ENCODE assay signal across 8 cellular contexts in the genomic region with DNA sequence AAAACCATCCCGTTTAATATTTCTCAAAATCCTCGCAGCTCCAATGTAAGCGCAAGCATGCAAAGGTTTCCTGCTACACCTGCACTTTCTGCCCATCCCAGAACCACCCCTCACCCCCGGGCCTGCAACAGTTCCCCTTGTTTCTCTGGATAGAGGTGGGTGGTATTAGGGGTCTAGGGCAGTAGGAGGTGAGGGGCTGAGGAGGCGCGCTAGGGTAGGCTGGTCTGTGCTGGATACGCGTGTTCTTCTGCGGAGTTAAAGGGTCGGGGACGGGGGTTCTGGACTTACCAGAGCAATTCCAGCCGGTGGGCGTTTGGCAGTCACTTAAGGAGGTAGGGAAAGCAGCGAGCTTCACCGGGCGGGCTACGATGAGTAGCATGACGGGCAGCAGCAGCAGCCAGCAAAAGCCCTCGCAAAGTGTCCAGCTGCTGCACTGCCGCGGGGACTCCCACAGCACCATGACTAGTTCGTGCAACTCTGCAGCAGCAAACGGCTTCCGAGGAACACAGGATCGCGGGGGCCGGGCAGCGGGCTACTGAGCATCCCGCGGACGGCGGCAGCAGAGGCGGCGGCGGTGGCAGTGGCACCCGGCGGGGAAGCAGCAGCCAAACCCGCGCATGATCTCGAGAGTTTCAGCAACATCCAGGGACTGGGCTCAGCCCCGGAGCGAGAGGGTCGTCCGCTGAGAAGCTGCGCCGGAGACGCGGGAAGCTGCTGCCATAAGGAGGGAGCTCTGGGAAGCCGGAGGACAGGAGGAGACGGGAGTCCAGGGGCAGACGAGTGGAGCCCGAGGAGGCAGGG. TPM values are rescaled to one million over a fixed set of nuclear protein-coding genes. Genes with fewer than 3 reads are reported as not detected.
DNase-seq lines count a peak whose midpoint lies in the region; ATAC-seq and TF ChIP-seq lines count a peak whose summit lies in the region.

No MANE protein-coding gene starts in this region.

- intact Hi-C loops in activated naive CD4-positive, alpha-beta T cell treated with anti-CD3 and anti-CD28 coated beads for 36 hours (cut with micrococcal nuclease): no loop called here

- H3K36me3 Mint-ChIP-seq in activated naive CD4-positive, alpha-beta T cell treated with anti-CD3 and anti-CD28 coated beads for 36 hours (ENCODE audit: low read depth): no peaks in the 10 kb centered on the region

- CTCF ChIA-PET in activated naive CD4-positive, alpha-beta T cell treated with anti-CD3 and anti-CD28 coated beads for 36 hours (lab: Charles Lee): interaction anchor here (0.7 to 3.6 kb wide), 2 partner anchors 32 to 640 kb away, joined by 3 to 14 read pairs; no protein-coding TSS in a partner anchor

- no peaks in the 10 kb centered on the region for H3K9me3 ChIP-seq in MG63
- no peaks in the 10 kb centered on the region for H3K9me3 ChIP-seq in cardiac muscle cell (ENCODE audit: low read depth)

- H3K4me1 Mint-ChIP-seq in activated naive CD4-positive, alpha-beta T cell treated with anti-CD3 and anti-CD28 coated beads for 36 hours (ENCODE audit: low read depth): peaks cover 26% of the 10 kb centered on the region

- no peaks in the 10 kb centered on the region for H3K9me3 Mint-ChIP-seq in activated naive CD4-positive, alpha-beta T cell treated with anti-CD3 and anti-CD28 coated beads for 36 hours

- peak overlapping the region; percentile 74 for H3K4me3 Mint-ChIP-seq in activated naive CD4-positive, alpha-beta T cell treated with anti-CD3 and anti-CD28 coated beads for 36 hours

- H3K36me3 ChIP-seq in MG63 (no peaks in the 10 kb centered on the region), cardiac muscle cell (no peaks in the 10 kb centered on the region), rectal smooth muscle tissue (ENCODE audit: control insufficient read depth, insufficient read depth, low read length) (no peaks in the 10 kb centered on the region)

- no peak for TF ChIP-seq CTCF in cardiac muscle cell (IDR thresholded peaks at IDR 0.05; ENCODE audit: low read depth, low read length)

- no peak overlapping the region for H3K9ac ChIP-seq in rectal smooth muscle tissue (ENCODE audit: low read length)

- H3K27me3 ChIP-seq in MG63: peaks cover 17% of the 10 kb centered on the region
- H3K27me3 ChIP-seq in cardiac muscle cell: peaks cover 92% of the 10 kb centered on the region
- H3K27me3 ChIP-seq in rectal smooth muscle tissue (ENCODE audit: control insufficient read depth, insufficient read depth, low read length): peaks cover 36% of the 10 kb centered on the region

- no peak overlapping the region for H3K27ac Mint-ChIP-seq in activated naive CD4-positive, alpha-beta T cell treated with anti-CD3 and anti-CD28 coated beads for 36 hours

- H3K4me1 ChIP-seq in cardiac muscle cell (ENCODE audit: low read depth) (peaks cover 11% of the 10 kb centered on the region), rectal smooth muscle tissue (ENCODE audit: control insufficient read depth, insufficient read depth, low read length) (peaks cover 10% of the 10 kb centered on the region)

- peak overlapping the region; percentile 62 for H3K4me3 ChIP-seq in MG63
- peak overlapping the region; percentile 38 for H3K4me3 ChIP-seq in cardiac muscle cell
- H3K4me3 ChIP-seq in rectal smooth muscle tissue (ENCODE audit: low read length): peak overlapping the region; percentile 72

- ATAC-seq in GM21381 (IDR thresholded peaks at IDR 0.05; ENCODE audit: unreplicated experiment): peak; percentile 14

- H3K27me3 Mint-ChIP-seq in activated naive CD4-positive, alpha-beta T cell treated with anti-CD3 and anti-CD28 coated beads for 36 hours (ENCODE audit: low read depth): peaks cover 56% of the 10 kb centered on the region

- peak; percentile 54 for DNase-seq in Ammon's horn (ENCODE audit: low spot score)
- no peak for DNase-seq in MG63
- peak; percentile 25 for DNase-seq in activated naive CD4-positive, alpha-beta T cell treated with anti-CD3 and anti-CD28 coated beads for 36 hours
- peak; percentile 14 to 45 for DNase-seq in cardiac muscle cell (ENCODE audit: low read depth in 1 of 2, low spot score in 1 of 2)
- no peak for DNase-seq in NCI-H1436 treated with DMSO at 0.1 percent for 48 hours (lab: John Stamatoyannopoulos, UW)
- DNase-seq in NCI-H1930 (lab: John Stamatoyannopoulos, UW): no peak

- H3K27ac ChIP-seq in cardiac muscle cell (no peak overlapping the region), rectal smooth muscle tissue (ENCODE audit: low read depth, low read length) (no peak overlapping the region)

RNA-seq across cellular contexts. Expression of a gene that starts 0.5 kb away (rescaled TPM):
- 2.2 and 3.0 TPM in 2 replicates for total RNA-seq in MG63 (2014; rRNA removed; shearing (Covaris generic); ENCODE audit: low replicate concordance)
- total RNA-seq in activated naive CD4-positive, alpha-beta T cell treated with anti-CD3 and anti-CD28 coated beads for 36 hours: not detected
- 0.15 and 0.28 TPM in 2 replicates for total RNA-seq in cardiac muscle cell
- polyA plus RNA-seq in cardiac muscle cell: 0.31 and 1.3 TPM in 2 replicates

Comparison
In these comparisons a context has a peak if more than half of its experiments do, and no peak if none do; other contexts are left out.
1. DNase-seq: peak in Ammon's horn (single experiment), activated naive CD4-positive, alpha-beta T cell treated with anti-CD3 and anti-CD28 coated beads for 36 hours (single experiment) and cardiac muscle cell (2 of 2); none in MG63 (single experiment), NCI-H1436 treated with DMSO at 0.1 percent for 48 hours (single experiment) and NCI-H1930 (0 of 2).
2. Peak in every context shown above with its lines, with median percentiles within 50 percentile points of each other: H3K4me3 ChIP-seq.